ENCODE assay signal across 1 cellular context in the genomic region with DNA sequence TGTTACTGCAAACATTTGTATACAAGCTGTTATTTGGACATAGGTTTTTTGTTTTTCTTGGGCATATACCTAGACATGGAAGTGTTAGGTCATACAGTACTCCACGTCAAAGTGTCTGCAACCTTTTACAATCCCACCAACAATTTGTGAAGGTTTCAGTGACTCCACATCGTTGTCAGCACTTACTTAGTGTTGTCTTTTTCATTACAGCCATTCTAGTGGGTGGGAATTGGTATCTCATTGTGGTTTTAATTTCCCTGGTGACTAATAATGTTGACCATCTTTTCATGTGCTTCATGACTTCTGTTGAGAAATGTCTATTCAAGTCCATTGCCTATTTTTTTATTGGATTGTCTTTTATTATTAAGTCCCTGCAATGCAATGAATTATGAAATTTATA.
TF ChIP-seq lines count a peak whose summit lies in the region.

No MANE protein-coding gene starts in this region.

TF ChIP-seq in K562, 482 proteins besides CTCF, POLR2A, EP300 and RAD21 (continued from another document):
- no peak for TF ChIP-seq ZBTB40 (IDR thresholded peaks at IDR 0.05)
- no peak for TF ChIP-seq ZBTB40 (CRISPR knock-in tag; IDR thresholded peaks at IDR 0.05)
- no peak for TF ChIP-seq HNRNPLL (IDR thresholded peaks at IDR 0.05; ENCODE audit: low read depth, low read length, poor library complexity, severe bottlenecking)
- TF ChIP-seq NFIX (CRISPR knock-in tag; IDR thresholded peaks at IDR 0.05; ENCODE audit: low read depth): no peak
- TF ChIP-seq ZNF695 (CRISPR knock-in tag; IDR thresholded peaks at IDR 0.05): no peak
- no peak for TF ChIP-seq PTTG1 (tag; IDR thresholded peaks at IDR 0.05; ENCODE audit: low read depth)
- no peak for TF ChIP-seq TAF15 (IDR thresholded peaks at IDR 0.05; ENCODE audit: low read depth, low read length)
- TF ChIP-seq SAFB (IDR thresholded peaks at IDR 0.05; ENCODE audit: borderline replicate concordance, low read depth, low read length): no peak
- no peak for TF ChIP-seq FUS (optimal IDR thresholded peaks at IDR 0.05; ENCODE audit: low read depth, low read length)
